ENCODE assay signal across 8 cellular contexts in the genomic region with DNA sequence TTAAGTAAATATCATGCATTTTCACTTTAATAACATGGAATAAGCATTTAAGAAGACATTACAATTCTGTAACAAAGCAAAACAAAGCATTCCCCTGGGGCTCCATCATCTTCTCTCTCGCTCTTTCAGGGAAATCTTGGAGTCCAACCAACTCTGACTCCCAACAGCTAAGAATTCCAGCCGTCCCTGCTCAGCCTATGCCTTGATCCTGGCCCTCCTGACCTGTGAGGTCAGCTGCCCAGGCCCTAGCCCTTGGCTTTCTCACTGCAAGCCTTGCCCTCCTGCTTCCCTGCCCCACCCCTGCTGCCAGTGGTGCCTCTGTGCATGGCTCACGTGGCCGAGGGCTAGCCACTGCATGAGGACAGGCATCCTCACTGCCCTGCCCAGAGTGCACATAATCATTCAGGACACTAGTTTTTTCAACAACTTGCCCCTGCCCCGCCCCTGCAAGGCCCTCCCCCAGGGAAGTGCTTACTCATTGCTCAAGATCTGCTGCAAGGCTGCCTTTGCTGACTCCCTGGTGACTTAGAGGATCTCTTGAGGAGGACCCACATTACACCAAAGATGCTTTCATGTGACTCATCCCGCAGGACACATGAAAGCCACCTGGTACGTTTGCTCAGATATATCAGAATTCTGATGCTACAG. TPM values are rescaled to one million over a fixed set of nuclear protein-coding genes. Genes with fewer than 3 reads are reported as not detected.
A peak's percentile ranks its signal among the peaks of the same experiment; 100 is the strongest.
DNase-seq lines count a peak whose midpoint lies in the region; ATAC-seq, FAIRE-seq and TF ChIP-seq lines count a peak whose summit lies in the region.

No MANE protein-coding gene starts in this region.

- no peak overlapping the region for H3K4me2 ChIP-seq in HepG2 (ENCODE audit: low read depth, low read length)

- no peak overlapping the region for H3K9ac ChIP-seq in HepG2 (ENCODE audit: insufficient read depth, low read depth, low read length)

- no peak for TF ChIP-seq EP300 in HepG2 (IDR thresholded peaks at IDR 0.05; ENCODE audit: low read depth in 2 of 2, low read length in 2 of 2)
- no peak for TF ChIP-seq EP300 in HepG2 (CRISPR knock-in tag; IDR thresholded peaks at IDR 0.05; ENCODE audit: borderline replicate concordance)

- BruUV-seq in HepG2 (replicated peaks; lab: Mats Ljungman, UMichigan) = no TSS peak

- H3K9me3 ChIP-seq in HepG2 (ENCODE audit: low read length) = no peaks in the 10 kb centered on the region

- no peak for TF ChIP-seq CTCF in AG09319 (IDR thresholded peaks at IDR 0.05; ENCODE audit: low read depth, low read length)
- no peak for TF ChIP-seq CTCF in HepG2 (CRISPR knock-in tag; IDR thresholded peaks at IDR 0.05)
- no peak for TF ChIP-seq CTCF in endothelial cell (IDR thresholded peaks at IDR 0.05; ENCODE audit: unreplicated experiment)

- no peaks in the 10 kb centered on the region for H4K20me1 ChIP-seq in HepG2 (ENCODE audit: insufficient read depth, low read length)

- CTCF ChIA-PET in HepG2 (lab: Yijun Ruan, JAX; ENCODE audit: low intra/inter-chr PET ratio, low total read pairs) = no interaction called here

- no peaks in the 10 kb centered on the region for H3K9me3 Mint-ChIP-seq in endothelial cell (ENCODE audit: unreplicated experiment)

- POLR2A ChIA-PET in HepG2 (lab: Yijun Ruan, JAX) = no interaction called here

- no peaks in the 10 kb centered on the region for H3K27me3 ChIP-seq in HepG2 (ENCODE audit: control insufficient read depth in 1 of 2, insufficient read depth in 2 of 2, low read length in 2 of 2)

- peaks cover 6% of the 10 kb centered on the region for H3K27me3 Mint-ChIP-seq in endothelial cell (ENCODE audit: unreplicated experiment)

- in situ Hi-C loops in HepG2 (cut with HindIII; ENCODE audit: extremely low pct_ligation_motif_present, low pct_unique_long_range_greater_than_20kb) = no loop called here

- peaks cover 30 to 86% of the 10 kb centered on the region in 2 experiments for H3K36me3 ChIP-seq in HepG2 (replicated peaks in 1 of 2; ENCODE audit: control insufficient read depth in 1 of 2, insufficient read depth in 2 of 2, low read length in 2 of 2)

- WGBS in HepG2 (ENCODE audit: low lambda C conversion rate) = 94% methylated on average over 7 of the region's 7 CpGs

- no peaks in the 10 kb centered on the region for H3K79me2 ChIP-seq in HepG2 (ENCODE audit: insufficient read depth, low read length)

- ATAC-seq in HepG2 (no peak), HG02571 (IDR thresholded peaks at IDR 0.05; ENCODE audit: unreplicated experiment) (no peak)

- no peak overlapping the region for H3K4me3 ChIP-seq in HepG2 (replicated peaks in 1 of 3; ENCODE audit: insufficient read depth in 1 of 3, low read depth in 2 of 3, low read length in 3 of 3)

- TF ChIP-seq POLR2A in HepG2 (IDR thresholded peaks at IDR 0.05; ENCODE audit: insufficient read depth in 1 of 2, low read depth in 2 of 2, low read length in 2 of 2) = no peak

- H2AFZ ChIP-seq in HepG2 (ENCODE audit: low read length) = no peak overlapping the region

- intact Hi-C loops in HepG2 (cut with micrococcal nuclease; ENCODE audit: unreplicated experiment) = no loop called here

- FAIRE-seq in HTR-8/SVneo (lab: Jason Lieb, UNC) (peak; percentile 84), HepG2 (lab: Jason Lieb, UNC) (no peak)

- no peak overlapping the region for H3K27ac Mint-ChIP-seq in endothelial cell (ENCODE audit: unreplicated experiment)

- no peak overlapping the region for H3K4me3 Mint-ChIP-seq in endothelial cell (ENCODE audit: unreplicated experiment)

- H3K4me1 Mint-ChIP-seq in endothelial cell (ENCODE audit: unreplicated experiment) = no peaks in the 10 kb centered on the region

- H3K4me1 ChIP-seq in HepG2 (ENCODE audit: insufficient read depth, low read length) = no peaks in the 10 kb centered on the region

- TF ChIP-seq RAD21 in HepG2 (CRISPR knock-in tag; IDR thresholded peaks at IDR 0.05) = no peak

- H3K27ac ChIP-seq in angular gyrus (ENCODE audit: low read depth, low read length) (peak overlapping the region; percentile 31), HepG2 (ENCODE audit: extremely low read length, insufficient read depth, low read length) (no peak overlapping the region)

- H3K36me3 Mint-ChIP-seq in endothelial cell (ENCODE audit: low read depth, unreplicated experiment) = peaks cover 46% of the 10 kb centered on the region

- DNase-seq in AG09319 (ENCODE audit: extremely low read depth, low read depth) (peak; percentile 59), HTR-8/SVneo (ENCODE audit: insufficient read length, low spot score) (peak; percentile 69), HepG2 (ENCODE audit: low spot score) (no peak), endothelial cell (ENCODE audit: low spot score) (no peak), GM19238 (ENCODE audit: insufficient read length, low spot score) (no peak), Kasumi-1 (lab: John Stamatoyannopoulos, UW) (no peak)

TF ChIP-seq in HepG2, 621 proteins besides CTCF, POLR2A, EP300 and RAD21:
- TF ChIP-seq ZNF234 (CRISPR knock-in tag; conservative IDR thresholded peaks at IDR 0.05) (no peak), MIXL1 (CRISPR knock-in tag; IDR thresholded peaks at IDR 0.05) (no peak), AGO2 (optimal IDR thresholded peaks at IDR 0.05; ENCODE audit: low read depth, low read length) (peak; percentile 22), RBM22 (optimal IDR thresholded peaks at IDR 0.05; ENCODE audit: low read length) (peak; percentile 40)
TF ChIP-seq in HepG2: peak in this region for 2.

RNA-seq across cellular contexts. Expression of gene MTMR10, which starts 37.6 kb away (rescaled TPM):
- total RNA-seq in HepG2 (2016; rRNA removed; fragmentation: Illumina TruSeq; extraction: Trizol) = 17.4 and 18.6 TPM in 2 replicates
- 2.5 and 2.7 TPM in 2 replicates for total RNA-seq in HepG2 (2016; cell fraction: cytosol; rRNA removed; fragmentation: Illumina TruSeq; extraction: Trizol; ENCODE audit: low read depth)
- 17.6 and 17.8 TPM in 2 replicates for total RNA-seq in HepG2 (2016; cell fraction: insoluble cytoplasmic fraction; rRNA removed; fragmentation: Illumina TruSeq; extraction: Trizol)
- total RNA-seq in HepG2 (2016; cell fraction: membrane; rRNA removed; fragmentation: Illumina TruSeq; extraction: Trizol) = 8.5 and 10.1 TPM in 2 replicates
- 29.2 and 29.6 TPM in 2 replicates for total RNA-seq in HepG2 (2016; cell fraction: nucleus; rRNA removed; fragmentation: Illumina TruSeq; extraction: Trizol)
- 10.0 and 10.2 TPM in 2 replicates for polyA plus RNA-seq in HepG2 (2011; rRNA removed)
- polyA plus RNA-seq in HepG2 (2011; cell fraction: cytosol; rRNA removed) = 4.3 and 6.3 TPM in 2 replicates
- 10.5 and 10.7 TPM in 2 replicates for polyA plus RNA-seq in HepG2 (2011; cell fraction: nucleus; rRNA removed)
- 11.6 and 14.6 TPM in 2 replicates for polyA plus RNA-seq in HepG2 (2012)
- 1.1 TPM in 2 replicates for polyA plus RNA-seq in HepG2 (2016; cell fraction: cytosol; fragmentation: Illumina TruSeq; extraction: Trizol; ENCODE audit: low read depth)
- 13.3 and 14.3 TPM in 2 replicates for polyA plus RNA-seq in HepG2 (2016; cell fraction: insoluble cytoplasmic fraction; fragmentation: Illumina TruSeq; extraction: Trizol; ENCODE audit: low read depth)
- 4.3 and 4.6 TPM in 2 replicates for polyA plus RNA-seq in HepG2 (2016; cell fraction: membrane; fragmentation: Illumina TruSeq; extraction: Trizol; ENCODE audit: low read depth)
- polyA plus RNA-seq in HepG2 (2016; cell fraction: nucleus; fragmentation: Illumina TruSeq; extraction: Trizol; ENCODE audit: insufficient read depth, low read depth) = 16.0 and 20.6 TPM in 2 replicates
- 6.1 and 8.6 TPM in 2 replicates for polyA minus RNA-seq in HepG2 (2011; rRNA and poly(A)+ RNA removed; ENCODE audit: low replicate concordance)
- polyA minus RNA-seq in HepG2 (2011; cell fraction: cytosol; rRNA and poly(A)+ RNA removed) = 8.5 and 9.8 TPM in 2 replicates
- polyA minus RNA-seq in HepG2 (2011; cell fraction: nucleus; rRNA and poly(A)+ RNA removed) = 79.1 and 87.2 TPM in 2 replicates
- 15.1 TPM for total RNA-seq in endothelial cell (ENCODE audit: unreplicated experiment)

RNA-seq across cellular contexts. Expression of gene FAN1, which starts 50.1 kb away (rescaled TPM):
- 20.1 TPM in 2 replicates for total RNA-seq in HepG2 (2016; rRNA removed; fragmentation: Illumina TruSeq; extraction: Trizol)
- 4.1 and 4.4 TPM in 2 replicates for total RNA-seq in HepG2 (2016; cell fraction: cytosol; rRNA removed; fragmentation: Illumina TruSeq; extraction: Trizol; ENCODE audit: low read depth)
- 19.9 and 22.2 TPM in 2 replicates for total RNA-seq in HepG2 (2016; cell fraction: insoluble cytoplasmic fraction; rRNA removed; fragmentation: Illumina TruSeq; extraction: Trizol)
- 6.1 and 6.5 TPM in 2 replicates for total RNA-seq in HepG2 (2016; cell fraction: membrane; rRNA removed; fragmentation: Illumina TruSeq; extraction: Trizol)
- total RNA-seq in HepG2 (2016; cell fraction: nucleus; rRNA removed; fragmentation: Illumina TruSeq; extraction: Trizol) = 26.9 and 28.2 TPM in 2 replicates
- polyA plus RNA-seq in HepG2 (2011; rRNA removed) = 10.6 and 10.8 TPM in 2 replicates
- 3.8 and 4.4 TPM in 2 replicates for polyA plus RNA-seq in HepG2 (2011; cell fraction: cytosol; rRNA removed)
- 23.7 and 25.7 TPM in 2 replicates for polyA plus RNA-seq in HepG2 (2011; cell fraction: nucleus; rRNA removed)
- polyA plus RNA-seq in HepG2 (2012) = 10.8 and 11.8 TPM in 2 replicates
- polyA plus RNA-seq in HepG2 (2016; cell fraction: cytosol; fragmentation: Illumina TruSeq; extraction: Trizol; ENCODE audit: low read depth) = 0.77 and 0.95 TPM in 2 replicates
- 12.4 and 13.7 TPM in 2 replicates for polyA plus RNA-seq in HepG2 (2016; cell fraction: insoluble cytoplasmic fraction; fragmentation: Illumina TruSeq; extraction: Trizol; ENCODE audit: low read depth)
- polyA plus RNA-seq in HepG2 (2016; cell fraction: membrane; fragmentation: Illumina TruSeq; extraction: Trizol; ENCODE audit: low read depth) = 2.1 and 2.4 TPM in 2 replicates
- 37.1 and 37.4 TPM in 2 replicates for polyA plus RNA-seq in HepG2 (2016; cell fraction: nucleus; fragmentation: Illumina TruSeq; extraction: Trizol; ENCODE audit: insufficient read depth, low read depth)
- 8.0 and 13.8 TPM in 2 replicates for polyA minus RNA-seq in HepG2 (2011; rRNA and poly(A)+ RNA removed; ENCODE audit: low replicate concordance)
- 2.9 and 6.5 TPM in 2 replicates for polyA minus RNA-seq in HepG2 (2011; cell fraction: cytosol; rRNA and poly(A)+ RNA removed)
- 27.3 and 28.8 TPM in 2 replicates for polyA minus RNA-seq in HepG2 (2011; cell fraction: nucleus; rRNA and poly(A)+ RNA removed)
- 17.5 TPM for total RNA-seq in endothelial cell (ENCODE audit: unreplicated experiment)

Comparison
In these comparisons a context has a peak if more than half of its experiments do, and no peak if none do; other contexts are left out.
1. DNase-seq: peak in AG09319 (single experiment) and HTR-8/SVneo (single experiment); none in HepG2 (single experiment), endothelial cell (single experiment), GM19238 (single experiment) and Kasumi-1 (0 of 2).